In genomic region chr1:195594322-195594721, GRCh38 we compare ENCODE assay signal across 22 cellular contexts.
"Had no signal": no experiment of that assay in that cellular context is flagged by ENCODE, and none has a peak within 500 bp of the region (broad histone marks: within the 10 kb centered on the region; RNA-seq: fewer than 3 reads in every experiment).

No MANE protein-coding gene starts in this region.

- H3K9me3 ChIP-seq: left lung, neutrophil, thyroid gland, vagina had no signal

- H3K27ac Mint-ChIP-seq: activated CD4-positive, alpha-beta T cell treated with anti-CD3 and anti-CD28 coated beads, Interleukin-2, amount 10 ng/mL, durations not matched to agents 24 days and 14 days; activated CD8-positive, alpha-beta T cell treated with anti-CD3 and anti-CD28 coated beads, Interleukin-2, amount 10 ng/mL, durations not matched to agents 7 days and 5 days; activated naive CD4-positive, alpha-beta T cell treated with anti-CD3 and anti-CD28 coated beads, Interleukin-2, amount 50 U/mL, for 72 hours; endodermal cell; naive thymus-derived CD8-positive, alpha-beta T cell; stimulated activated naive B cell treated with anti-CD40 and anti-IgM and Interleukin-4, amounts not matched to agents 10 μg/mL and 1 μg/mL and 100 μg/mL, for 72 hours had no signal

- H3K27me3 ChIP-seq: cardiac muscle cell, dorsolateral prefrontal cortex, hepatocyte, left lung, neutrophil, thyroid gland, vagina had no signal

- H3K4me1 ChIP-seq: left lung, thyroid gland, vagina had no signal

- H3K4me3 ChIP-seq: cardiac muscle cell, dorsolateral prefrontal cortex, hepatocyte, left lung, thyroid gland, vagina had no signal

- H3K27me3 Mint-ChIP-seq: activated CD4-positive, alpha-beta T cell treated with anti-CD3 and anti-CD28 coated beads, Interleukin-2, amount 10 ng/mL, durations not matched to agents 24 days and 14 days; naive thymus-derived CD8-positive, alpha-beta T cell; stimulated activated naive B cell treated with anti-CD40 and anti-IgM and Interleukin-4, amounts not matched to agents 10 μg/mL and 1 μg/mL and 100 μg/mL, for 72 hours had no signal

- H3K9me3 Mint-ChIP-seq: activated CD4-positive, alpha-beta T cell treated with anti-CD3 and anti-CD28 coated beads, Interleukin-2, amount 10 ng/mL, durations not matched to agents 24 days and 14 days; endodermal cell; stimulated activated naive B cell treated with anti-CD40 and anti-IgM and Interleukin-4, amounts not matched to agents 10 μg/mL and 1 μg/mL and 100 μg/mL, for 72 hours had no signal

- H3K4me1 Mint-ChIP-seq: activated CD4-positive, alpha-beta T cell treated with anti-CD3 and anti-CD28 coated beads, Interleukin-2, amount 10 ng/mL, durations not matched to agents 24 days and 14 days; endodermal cell; naive thymus-derived CD8-positive, alpha-beta T cell; stimulated activated naive B cell treated with anti-CD40 and anti-IgM and Interleukin-4, amounts not matched to agents 10 μg/mL and 1 μg/mL and 100 μg/mL, for 72 hours had no signal

- H3K36me3 ChIP-seq: cardiac muscle cell, left lung, neutrophil, thyroid gland, vagina had no signal

- H2AFZ ChIP-seq: hepatocyte had no signal

- ATAC-seq: activated CD8-positive, alpha-beta T cell treated with anti-CD3 and anti-CD28 coated beads, Interleukin-2, amount 10 ng/mL, durations not matched to agents 7 days and 5 days; activated naive CD4-positive, alpha-beta T cell treated with anti-CD3 and anti-CD28 coated beads, Interleukin-2, amount 50 U/mL, for 72 hours; left lung; naive thymus-derived CD8-positive, alpha-beta T cell; stimulated activated naive B cell treated with anti-CD40 and anti-IgM and Interleukin-4, amounts not matched to agents 10 μg/mL and 1 μg/mL and 100 μg/mL, for 72 hours had no signal

- H3K4me2 ChIP-seq: hepatocyte had no signal

- H3K4me3 Mint-ChIP-seq: activated CD4-positive, alpha-beta T cell treated with anti-CD3 and anti-CD28 coated beads, Interleukin-2, amount 10 ng/mL, durations not matched to agents 24 days and 14 days; activated CD8-positive, alpha-beta T cell treated with anti-CD3 and anti-CD28 coated beads, Interleukin-2, amount 10 ng/mL, durations not matched to agents 7 days and 5 days; endodermal cell; naive thymus-derived CD8-positive, alpha-beta T cell; stimulated activated naive B cell treated with anti-CD40 and anti-IgM and Interleukin-4, amounts not matched to agents 10 μg/mL and 1 μg/mL and 100 μg/mL, for 72 hours had no signal

- H3K79me2 ChIP-seq: hepatocyte had no signal

- H3K27ac ChIP-seq: cardiac muscle cell, dorsolateral prefrontal cortex, hepatocyte, left lung, neutrophil, thyroid gland, vagina had no signal

- H3K36me3 Mint-ChIP-seq: activated naive CD4-positive, alpha-beta T cell treated with anti-CD3 and anti-CD28 coated beads, Interleukin-2, amount 50 U/mL, for 72 hours; naive thymus-derived CD8-positive, alpha-beta T cell; stimulated activated naive B cell treated with anti-CD40 and anti-IgM and Interleukin-4, amounts not matched to agents 10 μg/mL and 1 μg/mL and 100 μg/mL, for 72 hours had no signal

- DNase-seq: activated CD4-positive, alpha-beta T cell treated with anti-CD3 and anti-CD28 coated beads, Interleukin-2, amount 10 ng/mL, durations not matched to agents 24 days and 14 days; activated CD4-positive, CD25-positive, alpha-beta regulatory T cell; activated CD8-positive, alpha-beta memory T cell treated with anti-CD3 and anti-CD28 coated beads, Interleukin-2, amount 50 U/mL, for 4 hours; activated CD8-positive, alpha-beta T cell treated with anti-CD3 and anti-CD28 coated beads, Interleukin-2, amount 10 ng/mL, durations not matched to agents 7 days and 5 days; activated gamma-delta T cell; activated T-cell treated with anti-CD3 and anti-CD28 coated beads, Interleukin-2, amount 50 U/mL, for 48 hours; dorsolateral prefrontal cortex; endodermal cell; islet precursor cell; left lung; mammary epithelial cell; naive thymus-derived CD8-positive, alpha-beta T cell; posterior cingulate gyrus; stimulated activated CD4-positive, alpha-beta T cell treated with anti-CD3 and anti-CD28 coated beads, Interleukin-15, amount 100 ng/mL, for 24 hours; stimulated activated CD4-positive, alpha-beta T cell treated with anti-CD3 and anti-CD28 coated beads, Interleukin-4, amount 100 ng/mL, for 1 hour; stimulated activated naive B cell treated with anti-CD40 and anti-IgM and Interleukin-4, amounts not matched to agents 10 μg/mL and 1 μg/mL and 100 μg/mL, for 72 hours; thyroid gland had no signal
